11 cellular contexts compared by ENCODE assay signal in genomic region chr21:31874817-31875216, GRCh38. TPM values are rescaled to one million over a fixed set of nuclear protein-coding genes. Genes with fewer than 3 reads are reported as not detected.
DNase-seq lines count a peak whose midpoint lies in the region; ATAC-seq and TF ChIP-seq lines count a peak whose summit lies in the region.
"Had no signal": no experiment of that assay in that cellular context is flagged by ENCODE, and none has a peak within 500 bp of the region (broad histone marks: within the 10 kb centered on the region; RNA-seq: fewer than 3 reads in every experiment).

No MANE protein-coding gene starts in this region.

- H3K9me3 ChIP-seq in DOHH2 (ENCODE audit: control insufficient read depth, insufficient read depth, low read length): no peaks in the 10 kb centered on the region
- H3K9me3 ChIP-seq in iPS-15b (ENCODE audit: control insufficient read depth, insufficient read depth, low read length): no peaks in the 10 kb centered on the region
- H3K9me3 ChIP-seq in upper lobe of right lung: no peaks in the 10 kb centered on the region

- peaks cover 8% of the 10 kb centered on the region for H3K79me2 ChIP-seq in DOHH2 (ENCODE audit: control insufficient read depth, low read length)

- H3K9me2 ChIP-seq in DOHH2 (replicated peaks; ENCODE audit: control insufficient read depth, low read length): no peaks in the 10 kb centered on the region

- H3K27ac ChIP-seq in DOHH2 (ENCODE audit: low read depth, low read length): no peak overlapping the region
- no peak overlapping the region for H3K27ac ChIP-seq in upper lobe of right lung

- H3K36me3 ChIP-seq in DOHH2 (ENCODE audit: control insufficient read depth, low read length): no peaks in the 10 kb centered on the region
- no peaks in the 10 kb centered on the region for H3K36me3 ChIP-seq in iPS-15b (ENCODE audit: control insufficient read depth, insufficient read depth, low read length)
- no peaks in the 10 kb centered on the region for H3K36me3 ChIP-seq in upper lobe of right lung

- CTCF ChIA-PET in GM10248 (lab: Yijun Ruan, JAX): interaction anchor here (1.1 to 2.1 kb wide), 4 partner anchors 9 to 383 kb away, joined by 3 to 11 read pairs (median 4); no protein-coding TSS in a partner anchor

- POLR2A ChIA-PET in GM10248 (lab: Yijun Ruan, JAX): no interaction called here

- intact Hi-C loops in upper lobe of right lung (cut with DNase I): no loop called here

- H3K9me3 Mint-ChIP-seq in progenitor cell of endocrine pancreas (ENCODE audit: low read depth): no peaks in the 10 kb centered on the region
- H3K9me3 Mint-ChIP-seq: activated B cell treated with CpG ODN at 0.5 μM for 24 hours had no signal

- H3K4me3 ChIP-seq in DOHH2 (ENCODE audit: low read length) (peak overlapping the region; percentile 74), iPS-15b (ENCODE audit: low read depth, low read length) (peak overlapping the region; percentile 58), upper lobe of right lung (no peak overlapping the region)

- peaks cover 15% of the 10 kb centered on the region for H3K4me1 ChIP-seq in DOHH2 (ENCODE audit: control insufficient read depth, low read length)
- peaks cover 6% of the 10 kb centered on the region for H3K4me1 ChIP-seq in iPS-15b (ENCODE audit: control insufficient read depth, insufficient read depth, low read length)
- peaks cover 11% of the 10 kb centered on the region for H3K4me1 ChIP-seq in upper lobe of right lung

- peaks cover 19% of the 10 kb centered on the region for H3K27me3 ChIP-seq in DOHH2 (ENCODE audit: control insufficient read depth, low read length)
- peaks cover 18% of the 10 kb centered on the region for H3K27me3 ChIP-seq in iPS-15b (ENCODE audit: control insufficient read depth, insufficient read depth, low read length)
- peaks cover 33% of the 10 kb centered on the region for H3K27me3 ChIP-seq in upper lobe of right lung

- ATAC-seq in upper lobe of right lung: no peak

- H3K36me3 Mint-ChIP-seq in progenitor cell of endocrine pancreas (ENCODE audit: insufficient read depth): peaks cover 3% of the 10 kb centered on the region

- H3K4me1 Mint-ChIP-seq in progenitor cell of endocrine pancreas (ENCODE audit: low read depth): peaks cover 48% of the 10 kb centered on the region

- DNase-seq in SK-N-DZ (ENCODE audit: low spot score): peak; percentile 23
- DNase-seq in progenitor cell of endocrine pancreas (ENCODE audit: low spot score, unreplicated experiment): peak; percentile 21
- no peak for DNase-seq in upper lobe of right lung
- DNase-seq in DMS53 (lab: John Stamatoyannopoulos, UW): no peak
- no peak for DNase-seq in NCI-H146 treated with DMSO at 0.1 percent for 48 hours (lab: John Stamatoyannopoulos, UW; ENCODE audit: unreplicated experiment)
- no peak for DNase-seq in GM10248 (ENCODE audit: extremely low spot score)
- DNase-seq: activated effector memory CD4-positive, alpha-beta T cell treated with Interleukin-2 at 50 U/mL for 16 hours; NCI-H1436 treated with DMSO at 0.1 percent for 48 hours had no signal

- H4K20me1 ChIP-seq in DOHH2 (ENCODE audit: control insufficient read depth, insufficient read depth, low read depth, low read length): peaks cover 3% of the 10 kb centered on the region; the same call in 1 of the 2 replicates

- TF ChIP-seq CTCF in DOHH2 (IDR thresholded peaks at IDR 0.05; ENCODE audit: low read depth, low read length, poor library complexity, severe bottlenecking): no peak
- TF ChIP-seq CTCF in progenitor cell of endocrine pancreas (IDR thresholded peaks at IDR 0.05; ENCODE audit: unreplicated experiment): no peak
- TF ChIP-seq CTCF in upper lobe of right lung (IDR thresholded peaks at IDR 0.05): no peak
- TF ChIP-seq CTCF in GM10248 (IDR thresholded peaks at IDR 0.05; ENCODE audit: control extremely low read depth, extremely low read depth, low read depth, missing control alignments): no peak

- peak overlapping the region; percentile 79 for H3K4me2 ChIP-seq in DOHH2 (ENCODE audit: low read length)

- no peak overlapping the region for H3K9ac ChIP-seq in iPS-15b (ENCODE audit: low read depth, low read length)

- peak overlapping the region; percentile 82 for H3K4me3 Mint-ChIP-seq in progenitor cell of endocrine pancreas (ENCODE audit: low read depth)

- peaks cover 4% of the 10 kb centered on the region for H3K27me3 Mint-ChIP-seq in progenitor cell of endocrine pancreas

- no peaks in the 10 kb centered on the region for H3F3A ChIP-seq in DOHH2 (ENCODE audit: control insufficient read depth, insufficient read depth)

- peak overlapping the region; percentile 93 for H3K27ac Mint-ChIP-seq in progenitor cell of endocrine pancreas
- H3K27ac Mint-ChIP-seq: activated B cell treated with CpG ODN at 0.5 μM for 24 hours had no signal

RNA-seq across cellular contexts. Expression of gene HUNK, which starts 2.0 kb away (rescaled TPM):
- 8.9 and 9.6 TPM in 2 replicates for polyA plus RNA-seq in SK-N-DZ (2014; cell fraction: cytosol; rRNA removed)
- 2.1 and 5.2 TPM in 2 replicates for polyA plus RNA-seq in SK-N-DZ (2014; cell fraction: nucleus; rRNA removed)
- total RNA-seq in progenitor cell of endocrine pancreas: 39.5 and 41.9 TPM in 2 replicates
- 2.0 TPM for total RNA-seq in upper lobe of right lung

Comparison
In these comparisons a context has a peak if more than half of its experiments do, and no peak if none do; other contexts are left out.
1. DNase-seq: peak in SK-N-DZ (single experiment) and progenitor cell of endocrine pancreas (single experiment); none in upper lobe of right lung (single experiment), DMS53 (single experiment), NCI-H146 treated with DMSO at 0.1 percent for 48 hours (single experiment) and GM10248 (single experiment).
2. RNA of gene HUNK, which starts 2.0 kb away (total RNA-seq): 39.5 to 41.9 TPM in progenitor cell of endocrine pancreas; 2.0 TPM in upper lobe of right lung (single experiment); every median in the first group is over 10 times any median in the second.